8 cellular contexts compared by ENCODE assay signal in genomic region chr18:55322176-55322735, GRCh38.
DNase-seq lines count a peak whose midpoint lies in the region; ATAC-seq and TF ChIP-seq lines count a peak whose summit lies in the region.

No MANE protein-coding gene starts in this region.

- intact Hi-C loops in lower lobe of right lung (cut with DNase I), result no loop called here

- H3K36me3 ChIP-seq in endocrine pancreas (ENCODE audit: control insufficient read depth, insufficient read depth, low read length) (no peaks in the 10 kb centered on the region), lower lobe of right lung (no peaks in the 10 kb centered on the region), subcutaneous abdominal adipose tissue (ENCODE audit: control insufficient read depth in 5 of 5, insufficient read depth in 5 of 5, low read length in 5 of 5) (no peaks in the 10 kb centered on the region)

- peak; percentile 51 for ATAC-seq in GM21825 (IDR thresholded peaks at IDR 0.05; ENCODE audit: unreplicated experiment)
- peak; percentile 87 to 88 for ATAC-seq in lower lobe of right lung

- H3K9ac ChIP-seq in endocrine pancreas (ENCODE audit: control insufficient read depth, insufficient read depth, low read length) (peak overlapping the region; percentile 65), subcutaneous abdominal adipose tissue (ENCODE audit: low read length in 5 of 5) (peak overlapping the region; percentile 66 to 89 (median 75))

- H3K27ac ChIP-seq in lower lobe of right lung (peak overlapping the region; percentile 90), subcutaneous abdominal adipose tissue (ENCODE audit: low read depth, low read length) (peak overlapping the region; percentile 91)

- H3K4me3 ChIP-seq in GM12864 (ENCODE audit: low read depth, low read length) (peak overlapping the region; percentile 93), endocrine pancreas (ENCODE audit: control insufficient read depth, insufficient read depth, low read length) (peak overlapping the region; percentile 96), lower lobe of right lung (peak overlapping the region; percentile 55), subcutaneous abdominal adipose tissue (ENCODE audit: low read depth in 1 of 5, low read length in 5 of 5) (peak overlapping the region; percentile 83 to 93 (median 87))

- H3K27me3 ChIP-seq in endocrine pancreas (ENCODE audit: control insufficient read depth, insufficient read depth, low read length) (no peaks in the 10 kb centered on the region), lower lobe of right lung (ENCODE audit: low read depth) (no peaks in the 10 kb centered on the region), subcutaneous abdominal adipose tissue (ENCODE audit: control insufficient read depth in 5 of 5, insufficient read depth in 4 of 5, low read length in 5 of 5) (no peaks in the 10 kb centered on the region)

- TF ChIP-seq CTCF in GM12864 (IDR thresholded peaks at IDR 0.05; ENCODE audit: low read depth, low read length, missing control alignments), result no peak
- peak; percentile 10 for TF ChIP-seq CTCF in lower lobe of right lung (IDR thresholded peaks at IDR 0.05)

- no peaks in the 10 kb centered on the region for H3K9me3 ChIP-seq in endocrine pancreas (ENCODE audit: control insufficient read depth, low read length)
- H3K9me3 ChIP-seq in lower lobe of right lung, result no peaks in the 10 kb centered on the region
- no peaks in the 10 kb centered on the region for H3K9me3 ChIP-seq in subcutaneous abdominal adipose tissue (ENCODE audit: control insufficient read depth in 5 of 5, low read length in 5 of 5)

- peaks cover 16% of the 10 kb centered on the region for H3K4me1 ChIP-seq in endocrine pancreas (ENCODE audit: control insufficient read depth, insufficient read depth, low read length)
- peaks cover 16% of the 10 kb centered on the region for H3K4me1 ChIP-seq in lower lobe of right lung
- H3K4me1 ChIP-seq in subcutaneous abdominal adipose tissue (ENCODE audit: control insufficient read depth in 5 of 5, insufficient read depth in 5 of 5, low read length in 5 of 5), result peaks cover 0 to 60% (median 42%) of the 10 kb centered on the region in 5 donors

- peak; percentile 82 for DNase-seq in GM12864 (ENCODE audit: low read depth)
- peak; percentile 20 for DNase-seq in KG1 (lab: John Stamatoyannopoulos, UW)
- DNase-seq in SHP77 (lab: John Stamatoyannopoulos, UW), result peak; percentile 89 to 90
- DNase-seq in lower lobe of right lung, result peak; percentile 74
- no peak for DNase-seq in stimulated activated naive CD4-positive, alpha-beta T cell treated with Interleukin-2 at 50 U/mL for 16 hours (lab: John Stamatoyannopoulos, UW)
